Comparison of ENCODE assay signal across 9 cellular contexts in the genomic region with DNA sequence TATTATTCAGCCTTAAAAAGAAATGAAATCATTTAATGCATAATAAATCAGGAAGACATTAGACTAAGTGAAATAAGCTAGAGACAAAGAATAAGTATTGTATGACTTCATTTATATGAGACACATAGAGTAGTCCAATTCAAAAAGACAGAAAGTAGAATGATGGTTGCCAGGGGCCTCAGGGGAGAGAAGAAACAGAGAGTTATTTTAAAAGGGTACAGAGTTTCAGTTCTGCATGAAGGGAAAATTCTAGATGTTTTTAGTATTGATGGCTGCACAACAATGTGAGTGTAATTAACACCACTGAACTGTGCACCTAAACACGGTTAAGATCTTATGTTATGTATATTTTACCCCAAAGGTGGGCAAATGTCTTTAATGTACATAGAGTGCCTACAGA.
"Had no signal": no experiment of that assay in that cellular context is flagged by ENCODE, and none has a peak within 500 bp of the region (broad histone marks: within the 10 kb centered on the region; RNA-seq: fewer than 3 reads in every experiment).

No MANE protein-coding gene starts in this region.

- H3K9ac ChIP-seq: KMS-11 had no signal

- H3K4me3 ChIP-seq: K562 had no signal

- H3K4me2 ChIP-seq: KMS-11 had no signal

- H3K27ac ChIP-seq: HL-60, KMS-11 had no signal

- DNase-seq: IMR-90, Karpas-422, KBM-7, KG1 had no signal

- ATAC-seq: HepG2, K562 had no signal

- FAIRE-seq: HepG2, HTR-8/SVneo, K562 had no signal
